Comparison of ENCODE assay signal across 8 cellular contexts in genomic region chr1:26225033-26225831, GRCh38. TPM values are rescaled to one million over a fixed set of nuclear protein-coding genes. Genes with fewer than 3 reads are reported as not detected.
A peak's percentile ranks its signal among the peaks of the same experiment; 100 is the strongest.
DNase-seq lines count a peak whose midpoint lies in the region; ATAC-seq, FAIRE-seq and TF ChIP-seq lines count a peak whose summit lies in the region.

No MANE protein-coding gene starts in this region.

- H3K27ac ChIP-seq in CD4-positive, alpha-beta T cell (ENCODE audit: low read depth, low read length), result no peak overlapping the region
- H3K27ac ChIP-seq in sigmoid colon, result no peak overlapping the region
- H3K27ac ChIP-seq in OCI-LY7 (ENCODE audit: low read depth, low read length, poor library complexity, severe bottlenecking), result no peak overlapping the region

- H3K4me3 Mint-ChIP-seq in CD4-positive, alpha-beta T cell, result peak overlapping the region; percentile 31
- H3K4me3 Mint-ChIP-seq in immature natural killer cell, result peak overlapping the region; percentile 70 to 86 (median 82)

- no peak for TF ChIP-seq POLR2A in sigmoid colon (IDR thresholded peaks at IDR 0.05)

- peak; percentile 59 for ATAC-seq in CD4-positive, alpha-beta T cell (ENCODE audit: poor library complexity)

- H3K79me2 ChIP-seq in OCI-LY7 (ENCODE audit: insufficient read depth, low read depth, low read length), result no peaks in the 10 kb centered on the region

- no peak overlapping the region for H3K4me2 ChIP-seq in OCI-LY7 (ENCODE audit: low read length)

- H3K36me3 ChIP-seq in bronchial epithelial cell (ENCODE audit: control insufficient read depth, insufficient read depth, low read length), result no peaks in the 10 kb centered on the region
- no peaks in the 10 kb centered on the region for H3K36me3 ChIP-seq in sigmoid colon
- H3K36me3 ChIP-seq in OCI-LY7 (ENCODE audit: insufficient read depth, low read length), result no peaks in the 10 kb centered on the region

- H3K9me3 Mint-ChIP-seq in CD4-positive, alpha-beta T cell, result no peaks in the 10 kb centered on the region
- H3K9me3 Mint-ChIP-seq in immature natural killer cell, result no peaks in the 10 kb centered on the region

- no peak overlapping the region for H3K27ac Mint-ChIP-seq in CD4-positive, alpha-beta T cell
- peak overlapping the region in 3 of 6 donors; percentile 2 to 46 (median 27) for H3K27ac Mint-ChIP-seq in immature natural killer cell

- no peaks in the 10 kb centered on the region for H3K9me2 ChIP-seq in OCI-LY7 (ENCODE audit: insufficient read depth, low read length)

- peaks cover 46% of the 10 kb centered on the region for H3K27me3 Mint-ChIP-seq in CD4-positive, alpha-beta T cell
- peaks cover 3 to 10% (median 6%) of the 10 kb centered on the region in 3 donors for H3K27me3 Mint-ChIP-seq in immature natural killer cell (ENCODE audit: low read depth in 3 of 3)

- TF ChIP-seq CTCF in CD4-positive, alpha-beta T cell (IDR thresholded peaks at IDR 0.05), result no peak
- TF ChIP-seq CTCF in bronchial epithelial cell (IDR thresholded peaks at IDR 0.05; ENCODE audit: insufficient read depth, low read length, severe bottlenecking) (no peak), sigmoid colon (IDR thresholded peaks at IDR 0.05) (no peak), OCI-LY7 (conservative IDR thresholded peaks at IDR 0.05; ENCODE audit: low read length) (no peak), GM13977 (IDR thresholded peaks at IDR 0.05; ENCODE audit: extremely low read depth, insufficient read depth, missing control alignments) (no peak)

- H3K9me3 ChIP-seq in CD4-positive, alpha-beta T cell (ENCODE audit: control insufficient read depth, low read length), result no peaks in the 10 kb centered on the region
- H3K9me3 ChIP-seq in sigmoid colon, result no peaks in the 10 kb centered on the region
- H3K9me3 ChIP-seq in OCI-LY7 (ENCODE audit: low read length), result no peaks in the 10 kb centered on the region

- no peaks in the 10 kb centered on the region for H3K36me3 Mint-ChIP-seq in CD4-positive, alpha-beta T cell (ENCODE audit: low read depth)
- no peaks in the 10 kb centered on the region for H3K36me3 Mint-ChIP-seq in immature natural killer cell

- peak in 8 of 10 experiments; percentile 17 to 45 (median 26) for DNase-seq in CD4-positive, alpha-beta T cell
- peak in 4 of 5 experiments; percentile 19 to 34 (median 24) for DNase-seq in T-helper 2 cell
- DNase-seq in bronchial epithelial cell (ENCODE audit: low read depth), result peak; percentile 47
- peak; percentile 50 to 58 (median 53) for DNase-seq in immature natural killer cell
- DNase-seq in sigmoid colon, result peak; percentile 70
- no peak for DNase-seq in OCI-LY7 (ENCODE audit: low spot score)
- no peak for DNase-seq in GM13977 (ENCODE audit: low spot score)
- DNase-seq in HTR-8/SVneo (ENCODE audit: insufficient read length, low spot score), result no peak

- H3K27me3 ChIP-seq in CD4-positive, alpha-beta T cell (ENCODE audit: control insufficient read depth, insufficient read depth, low read length), result peaks cover 11% of the 10 kb centered on the region
- peaks cover 2% of the 10 kb centered on the region for H3K27me3 ChIP-seq in bronchial epithelial cell (ENCODE audit: control insufficient read depth, insufficient read depth, low read length)
- peaks cover 7 to 46% (median 16%) of the 10 kb centered on the region in 3 donors for H3K27me3 ChIP-seq in sigmoid colon

- H4K20me1 ChIP-seq in OCI-LY7 (ENCODE audit: insufficient read depth, low read length), result no peaks in the 10 kb centered on the region; the same call in 1 of the 2 replicates

- in situ Hi-C loops in GM13977 (cut with MboI; ENCODE audit: low pct_unique_long_range_greater_than_20kb, low sequenced_read_pairs, unreplicated experiment), result no loop called here

- peaks cover 7% of the 10 kb centered on the region for H3K4me1 Mint-ChIP-seq in CD4-positive, alpha-beta T cell (ENCODE audit: low read depth)
- H3K4me1 Mint-ChIP-seq in immature natural killer cell, result peaks cover 7 to 14% of the 10 kb centered on the region in 2 donors

- intact Hi-C loops in CD4-positive, alpha-beta T cell (cut with DNase I, micrococcal nuclease), result no loop called here
- intact Hi-C loops in sigmoid colon (cut with DNase I), result no loop called here
- intact Hi-C loops in OCI-LY7 (cut with micrococcal nuclease; ENCODE audit: unreplicated experiment), result no loop called here

- peaks cover 0 to 11% (median 10%) of the 10 kb centered on the region in 4 donors for H3K4me1 ChIP-seq in sigmoid colon
- no peaks in the 10 kb centered on the region for H3K4me1 ChIP-seq in OCI-LY7 (ENCODE audit: insufficient read depth, low read length, poor library complexity, severe bottlenecking)

- 4 to 9% methylated on average over 50 of the region's 50 CpGs for WGBS in sigmoid colon, 2 donors

- FAIRE-seq in bronchial epithelial cell (lab: Jason Lieb, UNC) (no peak), HTR-8/SVneo (lab: Jason Lieb, UNC) (no peak)

- BruUV-seq in OCI-LY7 (replicated peaks; lab: Mats Ljungman, UMichigan), result no TSS peak

- CTCF ChIA-PET in CD4-positive, alpha-beta T cell (lab: Charles Lee), result interaction anchor here (1.2 kb wide), 1 partner anchor 8 kb away, joined by 3 read pairs; no protein-coding TSS in a partner anchor
- CTCF ChIA-PET in OCI-LY7 (lab: Charles Lee; ENCODE audit: unreplicated experiment), result no interaction called here

- H3K4me3 ChIP-seq in bronchial epithelial cell (ENCODE audit: low read depth, low read length), result peak overlapping the region; percentile 36
- peak overlapping the region in 3 of 4 donors; percentile 34 to 41 (median 39) for H3K4me3 ChIP-seq in sigmoid colon
- no peak overlapping the region for H3K4me3 ChIP-seq in OCI-LY7 (ENCODE audit: low read depth, low read length, poor library complexity, severe bottlenecking)

- POLR2A ChIA-PET in CD4-positive, alpha-beta T cell (lab: Charles Lee), result no interaction called here
- POLR2A ChIA-PET in OCI-LY7 (lab: Charles Lee), result no interaction called here

- H2AFZ ChIP-seq in OCI-LY7 (ENCODE audit: low read length), result no peak overlapping the region

- no peak for TF ChIP-seq EP300 in sigmoid colon (IDR thresholded peaks at IDR 0.05)

RNA-seq across cellular contexts. Expression of gene CEP85, which starts 8.8 kb away (rescaled TPM):
- total RNA-seq in CD4-positive, alpha-beta T cell, result 1 to 10 TPM; 7.6 to 8.4 TPM
- total RNA-seq in bronchial epithelial cell, result 8.1 and 8.4 TPM in 2 replicates
- polyA plus RNA-seq in immature natural killer cell, result 1 to 10 TPM; 4.0 to 6.9 (median 5.4) TPM
- total RNA-seq in sigmoid colon, result 1 to 10 TPM; 1.9 to 5.4 (median 3.3) TPM
- polyA plus RNA-seq in sigmoid colon, result 10 to 100 TPM in 1 of 3 donors, 1 to 10 TPM in 2; 2.4 to 12.9 (median 9.7) TPM
- 46.4 and 55.2 TPM in 2 replicates for total RNA-seq in OCI-LY7 (2014; rRNA removed; shearing (Covaris generic))
- 47.1 and 53.6 TPM in 2 replicates for total RNA-seq in OCI-LY7 (2022)

RNA-seq across cellular contexts. Expression of gene CATSPER4, which starts 34.8 kb away (rescaled TPM):
- total RNA-seq in CD4-positive, alpha-beta T cell, result not detected
- total RNA-seq in bronchial epithelial cell, result under 0.01 TPM in 2 replicates
- polyA plus RNA-seq in immature natural killer cell, result not detected
- total RNA-seq in sigmoid colon, result not detected
- polyA plus RNA-seq in sigmoid colon, result under 1 TPM in 1 of 3 donors, not detected in 2; 0.04 TPM
- total RNA-seq in OCI-LY7 (2014; rRNA removed; shearing (Covaris generic)), result not detected in 2 replicates
- not detected in 2 replicates for total RNA-seq in OCI-LY7 (2022)

RNA-seq across cellular contexts. Expression of gene CNKSR1, which starts 47.9 kb away (rescaled TPM):
- 1 to 10 TPM; 2.3 to 3.6 TPM for total RNA-seq in CD4-positive, alpha-beta T cell
- total RNA-seq in bronchial epithelial cell (11.8 and 15.8 TPM in 2 replicates), sigmoid colon (1 to 10 TPM in 2 of 4 donors, under 1 TPM in 1, not detected in 1; 0.82 to 4.7 (median 1.8) TPM), OCI-LY7 (2022) (2.5 and 2.7 TPM in 2 replicates)
- polyA plus RNA-seq in immature natural killer cell (not detected), sigmoid colon (10 to 100 TPM; 13.8 to 29.0 (median 16.0) TPM)
- total RNA-seq in OCI-LY7 (2014; rRNA removed; shearing (Covaris generic)), result 0.77 and 2.5 TPM in 2 replicates

RNA-seq across cellular contexts. Expression of gene ZNF593OS, which starts 53.6 kb away (rescaled TPM):
- not detected for total RNA-seq in CD4-positive, alpha-beta T cell
- total RNA-seq in bronchial epithelial cell, result not detected in 2 replicates
- polyA plus RNA-seq in immature natural killer cell, result under 1 TPM in 1 of 3 donors, not detected in 2; 0.45 TPM
- total RNA-seq in sigmoid colon, result not detected
- polyA plus RNA-seq in sigmoid colon, result under 1 TPM in 1 of 3 donors, not detected in 2; 0.13 TPM
- not detected in 2 replicates for total RNA-seq in OCI-LY7 (2014; rRNA removed; shearing (Covaris generic))
- total RNA-seq in OCI-LY7 (2022), result not detected in 2 replicates

RNA-seq across cellular contexts. Expression of gene SH3BGRL3, which starts 54.7 kb away (rescaled TPM):
- 100 to 1,000 TPM; 178 to 193 TPM for total RNA-seq in CD4-positive, alpha-beta T cell
- total RNA-seq in bronchial epithelial cell (14.5 and 28.7 TPM in 2 replicates), sigmoid colon (10 to 100 TPM; 32.9 to 41.5 (median 37.6) TPM), OCI-LY7 (2022) (58.6 and 60.9 TPM in 2 replicates)
- polyA plus RNA-seq in immature natural killer cell (1,000 to 10,000 TPM; 1,203 to 2,040 (median 1,333) TPM), sigmoid colon (100 to 1,000 TPM; 303 to 575 (median 543) TPM)
- 18.6 and 25.3 TPM in 2 replicates for total RNA-seq in OCI-LY7 (2014; rRNA removed; shearing (Covaris generic))

Comparison
In these comparisons a context has a peak if more than half of its experiments do, and no peak if none do; other contexts are left out.
1. DNase-seq: peak in CD4-positive, alpha-beta T cell (8 of 10), T-helper 2 cell (4 of 5), bronchial epithelial cell (single experiment), immature natural killer cell (3 of 3) and sigmoid colon (single experiment); none in OCI-LY7 (single experiment), GM13977 (single experiment) and HTR-8/SVneo (single experiment).